22 cellular contexts compared by ENCODE assay signal in the genomic region with DNA sequence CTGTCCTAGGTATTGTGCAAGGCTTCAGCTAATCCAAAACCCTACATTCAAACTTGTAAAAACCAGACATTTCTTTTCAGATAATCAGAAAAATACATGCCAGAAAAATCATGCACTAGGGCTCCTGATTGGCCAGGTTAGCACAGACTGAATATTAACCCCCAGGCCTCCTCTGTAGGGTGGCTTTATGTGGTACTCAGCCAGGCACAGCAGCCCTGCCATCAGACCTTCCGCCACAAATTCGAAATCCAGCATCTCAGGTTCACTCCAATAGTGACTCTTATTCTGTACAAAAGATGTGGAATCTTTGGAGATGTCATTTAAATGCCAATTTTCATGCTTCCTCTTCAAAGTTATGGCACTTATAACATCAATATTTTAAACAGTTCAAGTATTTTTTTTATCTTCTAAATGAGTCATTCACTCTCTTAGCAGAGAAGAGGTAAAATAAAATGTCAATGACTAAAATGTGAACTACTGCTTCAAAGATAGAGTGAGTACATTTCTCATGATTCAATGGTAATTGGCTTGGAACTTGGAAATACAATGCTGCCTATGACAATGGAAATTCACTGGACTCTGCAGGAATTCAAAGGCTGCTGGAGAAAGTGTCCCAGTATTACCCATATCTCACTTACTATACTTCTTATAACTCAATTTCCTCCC.
DNase-seq lines count a peak whose midpoint lies in the region; ATAC-seq, FAIRE-seq and TF ChIP-seq lines count a peak whose summit lies in the region.
"Had no signal": no experiment of that assay in that cellular context is flagged by ENCODE, and none has a peak within 500 bp of the region (broad histone marks: within the 10 kb centered on the region; RNA-seq: fewer than 3 reads in every experiment).

No MANE protein-coding gene starts in this region.

- no peak for TF ChIP-seq POLR2A in H54 (IDR thresholded peaks at IDR 0.05; ENCODE audit: low read depth, low read length)

- H3K4me3 Mint-ChIP-seq in activated naive CD8-positive, alpha-beta T cell treated with anti-CD3 and anti-CD28 coated beads, Interleukin-2, amount 50 U/mL, for 24 hours: no peak overlapping the region
- H3K4me3 Mint-ChIP-seq in activated CD4-positive, alpha-beta T cell treated with anti-CD3 and anti-CD28 coated beads, Interleukin-2, amount 10 ng/mL, durations not matched to agents 7 days and 5 days: no peak overlapping the region
- H3K4me3 Mint-ChIP-seq: B cell; natural killer cell treated with Interleukin-12 subunit alpha and Interleukin-12 subunit beta and Interleukin-15 and Interleukin-18, amount 100 ng/mL, for 72 hours had no signal

- H3K36me3 ChIP-seq in BE2C: no peaks in the 10 kb centered on the region
- H3K36me3 ChIP-seq: suprapubic skin had no signal

- POLR2A ChIA-PET in activated CD4-positive, alpha-beta T cell treated with anti-CD3 and anti-CD28 coated beads, Interleukin-2, amount 10 ng/mL, durations not matched to agents 7 days and 5 days (lab: Charles Lee): no interaction called here

- peaks cover 70% of the 10 kb centered on the region for H3K4me1 Mint-ChIP-seq in activated naive CD8-positive, alpha-beta T cell treated with anti-CD3 and anti-CD28 coated beads, Interleukin-2, amount 50 U/mL, for 24 hours
- H3K4me1 Mint-ChIP-seq in activated CD4-positive, alpha-beta T cell treated with anti-CD3 and anti-CD28 coated beads, Interleukin-2, amount 10 ng/mL, durations not matched to agents 7 days and 5 days: peaks cover 30% of the 10 kb centered on the region

- H3K27ac Mint-ChIP-seq in activated naive CD8-positive, alpha-beta T cell treated with anti-CD3 and anti-CD28 coated beads, Interleukin-2, amount 50 U/mL, for 24 hours: peak overlapping the region; percentile 75
- no peak overlapping the region for H3K27ac Mint-ChIP-seq in activated CD4-positive, alpha-beta T cell treated with anti-CD3 and anti-CD28 coated beads, Interleukin-2, amount 10 ng/mL, durations not matched to agents 7 days and 5 days
- H3K27ac Mint-ChIP-seq: B cell; natural killer cell treated with Interleukin-12 subunit alpha and Interleukin-12 subunit beta and Interleukin-15 and Interleukin-18, amount 100 ng/mL, for 72 hours had no signal

- H3K4me1 ChIP-seq in BE2C: peaks cover 2% of the 10 kb centered on the region; the same call in 1 of the 2 replicates
- H3K4me1 ChIP-seq: suprapubic skin had no signal

- CTCF ChIA-PET in activated CD4-positive, alpha-beta T cell treated with anti-CD3 and anti-CD28 coated beads, Interleukin-2, amount 10 ng/mL, durations not matched to agents 7 days and 5 days (lab: Charles Lee): no interaction called here

- ATAC-seq in activated naive CD8-positive, alpha-beta T cell treated with anti-CD3 and anti-CD28 coated beads, Interleukin-2, amount 50 U/mL, for 24 hours: peak; percentile 76
- no peak for ATAC-seq in GM21825 (IDR thresholded peaks at IDR 0.05; ENCODE audit: unreplicated experiment)
- ATAC-seq: GM12878 had no signal

- TF ChIP-seq CTCF in BE2C (IDR thresholded peaks at IDR 0.05; ENCODE audit: low read depth, low read length): no peak

- no peak overlapping the region for H3K4me3 ChIP-seq in BE2C (ENCODE audit: low read depth, low read length)
- H3K4me3 ChIP-seq: GM12878, skin epidermis, suprapubic skin had no signal

- DNase-seq in BE2C (peak; percentile 17), H54 (ENCODE audit: insufficient read length, low spot score) (no peak), kidney tubule cell (ENCODE audit: low spot score) (peak; percentile 16), NCI-H526 (lab: John Stamatoyannopoulos, UW) (no peak), dermis blood vessel endothelial cell (no peak)
- no peak for DNase-seq in activated naive CD8-positive, alpha-beta T cell treated with anti-CD3 and anti-CD28 coated beads, Interleukin-2, amount 50 U/mL, for 24 hours
- DNase-seq in activated CD4-positive, alpha-beta T cell treated with anti-CD3 and anti-CD28 coated beads, Interleukin-2, amount 10 ng/mL, durations not matched to agents 7 days and 5 days: no peak
- DNase-seq: activated CD8-positive, alpha-beta memory T cell treated with anti-CD3 and anti-CD28 coated beads, Interleukin-2, amount 50 U/mL, for 4 hours; Calu3; GDM1; Karpas-422; mesenchymal stem cell; posterior cingulate gyrus; SHP77 treated with DMSO at 0.1 percent for 48 hours; stimulated activated CD4-positive, alpha-beta T cell treated with anti-CD3 and anti-CD28 coated beads, Interleukin-4, amount 100 ng/mL, for 24 hours had no signal

- H3K9me3 Mint-ChIP-seq in activated naive CD8-positive, alpha-beta T cell treated with anti-CD3 and anti-CD28 coated beads, Interleukin-2, amount 50 U/mL, for 24 hours: no peaks in the 10 kb centered on the region
- H3K9me3 Mint-ChIP-seq in activated CD4-positive, alpha-beta T cell treated with anti-CD3 and anti-CD28 coated beads, Interleukin-2, amount 10 ng/mL, durations not matched to agents 7 days and 5 days: no peaks in the 10 kb centered on the region
- H3K9me3 Mint-ChIP-seq: natural killer cell treated with Interleukin-12 subunit alpha and Interleukin-12 subunit beta and Interleukin-15 and Interleukin-18, amount 100 ng/mL, for 72 hours had no signal

- no peaks in the 10 kb centered on the region for H3K9me3 ChIP-seq in BE2C
- H3K9me3 ChIP-seq: suprapubic skin had no signal

- no peaks in the 10 kb centered on the region for H3K27me3 ChIP-seq in BE2C
- H3K27me3 ChIP-seq: suprapubic skin had no signal

- peak; percentile 64 for FAIRE-seq in H54 (lab: Jason Lieb, UNC)
- FAIRE-seq: GM12878, islet of Langerhans had no signal

- H3K36me3 Mint-ChIP-seq in activated naive CD8-positive, alpha-beta T cell treated with anti-CD3 and anti-CD28 coated beads, Interleukin-2, amount 50 U/mL, for 24 hours (ENCODE audit: low read depth): peaks cover 7% of the 10 kb centered on the region
- peaks cover 12% of the 10 kb centered on the region for H3K36me3 Mint-ChIP-seq in activated CD4-positive, alpha-beta T cell treated with anti-CD3 and anti-CD28 coated beads, Interleukin-2, amount 10 ng/mL, durations not matched to agents 7 days and 5 days (ENCODE audit: low read depth)
- H3K36me3 Mint-ChIP-seq: natural killer cell treated with Interleukin-12 subunit alpha and Interleukin-12 subunit beta and Interleukin-15 and Interleukin-18, amount 100 ng/mL, for 72 hours had no signal

- no peaks in the 10 kb centered on the region for H3K27me3 Mint-ChIP-seq in activated naive CD8-positive, alpha-beta T cell treated with anti-CD3 and anti-CD28 coated beads, Interleukin-2, amount 50 U/mL, for 24 hours
- H3K27me3 Mint-ChIP-seq in activated CD4-positive, alpha-beta T cell treated with anti-CD3 and anti-CD28 coated beads, Interleukin-2, amount 10 ng/mL, durations not matched to agents 7 days and 5 days: no peaks in the 10 kb centered on the region
- H3K27me3 Mint-ChIP-seq: B cell; natural killer cell treated with Interleukin-12 subunit alpha and Interleukin-12 subunit beta and Interleukin-15 and Interleukin-18, amount 100 ng/mL, for 72 hours had no signal

Comparison
In these comparisons a context has a peak if more than half of its experiments do, and no peak if none do; other contexts are left out.
1. DNase-seq: peak in BE2C (single experiment) and kidney tubule cell (single experiment); none in H54 (single experiment), activated naive CD8-positive, alpha-beta T cell treated with anti-CD3 and anti-CD28 coated beads, Interleukin-2, amount 50 U/mL, for 24 hours (single experiment), NCI-H526 (0 of 2), dermis blood vessel endothelial cell (single experiment) and activated CD4-positive, alpha-beta T cell treated with anti-CD3 and anti-CD28 coated beads, Interleukin-2, amount 10 ng/mL, durations not matched to agents 7 days and 5 days (single experiment).